26 cellular contexts compared by ENCODE assay signal in the genomic region with DNA sequence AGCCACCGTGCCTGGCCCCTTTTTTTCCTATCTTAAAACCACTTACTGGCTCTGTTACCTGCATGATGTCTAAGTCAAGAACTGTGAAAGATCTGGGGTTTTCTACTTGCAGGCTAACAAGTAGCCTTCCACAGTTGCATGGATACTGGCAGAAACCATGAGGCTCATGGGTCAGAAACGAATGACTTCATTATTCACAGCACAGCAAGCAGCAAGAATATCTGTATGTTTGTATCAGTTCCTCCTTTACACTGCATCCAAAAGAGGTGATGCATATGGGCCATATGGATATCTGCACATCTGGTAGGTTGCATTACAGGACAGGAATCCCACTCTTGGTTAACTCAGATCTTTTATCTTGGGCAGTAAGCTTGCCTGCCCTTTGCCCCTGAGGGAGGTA.
"Had no signal": no experiment of that assay in that cellular context is flagged by ENCODE, and none has a peak within 500 bp of the region (broad histone marks: within the 10 kb centered on the region; RNA-seq: fewer than 3 reads in every experiment).

No MANE protein-coding gene starts in this region.

- H3K9me3 ChIP-seq: left lung, sigmoid colon, testis, uterus had no signal

- H3K4me3 ChIP-seq: hepatocyte, left lung, lung, sigmoid colon, smooth muscle cell, testis, uterus had no signal

- DNase-seq: activated CD4-positive, alpha-beta memory T cell treated with anti-CD3 and anti-CD28 coated beads, Interleukin-2, amount 10 ng/mL, durations not matched to agents 7 days and 5 days; activated CD4-positive, alpha-beta T cell treated with anti-CD3 and anti-CD28 coated beads, Interleukin-2, amount 10 ng/mL, durations not matched to agents 24 days and 14 days; activated effector memory CD4-positive, alpha-beta T cell treated with anti-CD3 and anti-CD28 coated beads, Interleukin-2, amount 50 U/mL, for 16 hours; activated naive CD4-positive, alpha-beta T cell treated with anti-CD3 and anti-CD28 coated beads, Interleukin-2, amount 10 ng/mL, durations not matched to agents 7 days and 5 days; activated T-cell treated with anti-CD3 and anti-CD28 coated beads, Interleukin-2, amount 50 U/mL, for 72 hours; anterior cingulate cortex; effector CD4-positive, alpha-beta T cell; foreskin melanocyte; glutamatergic neuron; immature natural killer cell; kidney glomerular epithelial cell; left lung; naive B cell; nucleus accumbens; sigmoid colon; stimulated activated CD4-positive, alpha-beta T cell treated with anti-CD3 and anti-CD28 coated beads, Interleukin-15, amount 100 ng/mL, for 24 hours; stimulated activated CD8-positive, alpha-beta memory T cell treated with anti-CD3 and anti-CD28 coated beads, Interleukin-4, amount 100 ng/mL, for 48 hours; stimulated activated naive CD4-positive, alpha-beta T cell; testis; trophoblast cell; uterus had no signal

- H3K36me3 ChIP-seq: left lung, sigmoid colon, uterus had no signal

- H2AFZ ChIP-seq: hepatocyte had no signal

- H3K27me3 ChIP-seq: hepatocyte, left lung, sigmoid colon, testis, uterus had no signal

- H3K27ac ChIP-seq: hepatocyte, left lung, sigmoid colon, testis, uterus, VCaP had no signal

- ATAC-seq: activated CD4-positive, CD25-positive, alpha-beta regulatory T cell treated with anti-CD3 and anti-CD28 coated beads, Interleukin-2, amount 50 U/mL, for 24 hours; activated T-cell treated with anti-CD3 and anti-CD28 coated beads, Interleukin-2, amount 50 U/mL, for 72 hours; left lung had no signal

- H3K4me1 ChIP-seq: left lung, sigmoid colon, testis, uterus had no signal

- H3K79me2 ChIP-seq: hepatocyte had no signal

- H3K4me2 ChIP-seq: hepatocyte, smooth muscle cell had no signal
